In the genomic region with DNA sequence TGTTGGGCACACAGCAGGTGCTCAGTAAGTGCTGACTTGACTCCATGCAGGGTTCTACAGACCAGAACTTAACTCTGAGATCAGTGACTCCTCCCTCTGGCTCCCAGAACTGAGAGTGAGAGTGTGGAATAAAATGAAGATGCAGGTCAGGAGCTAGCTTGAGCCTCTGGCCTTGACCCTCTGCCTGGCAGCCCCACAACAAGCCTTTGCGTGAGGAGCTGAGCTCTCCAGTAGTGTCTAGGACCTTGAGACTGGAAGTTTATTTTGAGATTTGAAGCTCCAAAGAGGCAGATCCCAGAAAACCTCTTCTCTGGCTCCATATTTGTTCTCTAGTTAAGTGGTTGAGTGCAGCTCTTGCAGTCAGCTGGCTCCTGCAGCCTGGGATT, we compare ENCODE assay signal across 28 cellular contexts. TPM values are rescaled to one million over a fixed set of nuclear protein-coding genes. Genes with fewer than 3 reads are reported as not detected.
DNase-seq lines count a peak whose midpoint lies in the region; ATAC-seq and TF ChIP-seq lines count a peak whose summit lies in the region.
"Had no signal": no experiment of that assay in that cellular context is flagged by ENCODE, and none has a peak within 500 bp of the region (broad histone marks: within the 10 kb centered on the region; RNA-seq: fewer than 3 reads in every experiment).

No MANE protein-coding gene starts in this region.

- H3K9me3 ChIP-seq in BLaER1, result peaks cover 10% of the 10 kb centered on the region
- H3K9me3 ChIP-seq in mesenchymal stem cell (ENCODE audit: control insufficient read depth, low read length), result no peaks in the 10 kb centered on the region
- H3K9me3 ChIP-seq in ovary, result no peaks in the 10 kb centered on the region
- H3K9me3 ChIP-seq in trophoblast cell (ENCODE audit: insufficient read depth, low read depth, low read length), result peaks cover 3% of the 10 kb centered on the region
- H3K9me3 ChIP-seq in left lung, result no peaks in the 10 kb centered on the region
- H3K9me3 ChIP-seq: A549, Peyer's patch had no signal

- H3K4me2 ChIP-seq in BLaER1 (peak overlapping the region; percentile 69), mesenchymal stem cell (ENCODE audit: low read length, poor library complexity, severe bottlenecking) (no peak overlapping the region), trophoblast cell (ENCODE audit: low read length) (no peak overlapping the region)
- H3K4me2 ChIP-seq: A549, GM23338 had no signal

- H2BK5ac ChIP-seq in mesenchymal stem cell (ENCODE audit: low read depth, low read length, poor library complexity, severe bottlenecking) (no peak overlapping the region), trophoblast cell (ENCODE audit: low read depth, low read length, poor library complexity) (no peak overlapping the region)

- H2BK15ac ChIP-seq in mesenchymal stem cell (ENCODE audit: low read depth, poor library complexity, severe bottlenecking), result no peak overlapping the region

- H3K23ac ChIP-seq in mesenchymal stem cell (ENCODE audit: low read length in 2 of 2) (no peak overlapping the region), trophoblast cell (ENCODE audit: low read length) (no peak overlapping the region)

- H3K27ac ChIP-seq in BLaER1 (no peak overlapping the region), mesenchymal stem cell (ENCODE audit: low read length, poor library complexity, severe bottlenecking) (no peak overlapping the region), ovary (peak overlapping the region in 1 of 2 donors; percentile 79), trophoblast cell (ENCODE audit: low read depth, low read length) (no peak overlapping the region), left lung (no peak overlapping the region)
- H3K27ac ChIP-seq: A549, Peyer's patch had no signal

- peak overlapping the region in 3 of 4 donors; percentile 24 to 72 (median 50) for H3K4me3 Mint-ChIP-seq in IgD-negative memory B cell
- H3K4me3 Mint-ChIP-seq: CD14-positive monocyte, GM23338, H9, HFFc6 had no signal

- peak overlapping the region; percentile 34; the same call in 1 of the 2 replicates for H3K9ac ChIP-seq in BLaER1
- H3K9ac ChIP-seq in mesenchymal stem cell (ENCODE audit: low read length), result no peak overlapping the region
- H3K9ac ChIP-seq in trophoblast cell (ENCODE audit: low read length), result no peak overlapping the region

- intact Hi-C loops in ovary (cut with DNase I) (loop anchor here in 3 of 4 donors (5.0 to 10.0 kb wide), 3 partner anchors 109 to 199 kb away; a partner anchor contains a TSS), left lung (cut with DNase I) (loop anchor here in 1 of 2 donors (10.0 kb wide), 1 partner anchor 109 kb away; a partner anchor contains a TSS)

- H3K79me2 ChIP-seq in trophoblast cell (ENCODE audit: control insufficient read depth, insufficient read depth, low read length, poor library complexity), result no peaks in the 10 kb centered on the region

- peaks cover 15% of the 10 kb centered on the region; the same call in 1 of the 2 replicates for H4K20me1 ChIP-seq in BLaER1

- WGBS in mesenchymal stem cell, result 100% methylated on average over 1 of the region's 1 CpG
- 2 to 13% (median 5%) methylated on average over 1 of the region's 1 CpG for WGBS in ovary, 3 donors
- no CpG with 5 or more reads among the region's 1 CpG for WGBS in trophoblast cell (ENCODE audit: extremely low coverage, insufficient coverage, insufficient read length)

- H3K36me3 Mint-ChIP-seq in IgD-negative memory B cell, result no peaks in the 10 kb centered on the region

- no peaks in the 10 kb centered on the region for H3K9me3 Mint-ChIP-seq in IgD-negative memory B cell
- H3K9me3 Mint-ChIP-seq: GM23338, H9, HFFc6 had no signal

- H3K27me3 ChIP-seq in BLaER1 (peaks cover 85% of the 10 kb centered on the region), mesenchymal stem cell (ENCODE audit: control insufficient read depth in 1 of 2, insufficient read depth in 1 of 2, low read length in 2 of 2) (peaks cover 0 to 62% of the 10 kb centered on the region in 2 experiments), ovary (no peaks in the 10 kb centered on the region), trophoblast cell (ENCODE audit: insufficient read depth, low read length) (peaks cover 49% of the 10 kb centered on the region), left lung (peaks cover 28 to 94% of the 10 kb centered on the region in 2 donors)

- H3K4me1 ChIP-seq in BLaER1 (peaks cover 40% of the 10 kb centered on the region), mesenchymal stem cell (ENCODE audit: control insufficient read depth, insufficient read depth, low read depth, low read length) (peaks cover 34% of the 10 kb centered on the region), ovary (ENCODE audit: insufficient read depth) (peaks cover 42% of the 10 kb centered on the region), trophoblast cell (ENCODE audit: control insufficient read depth in 1 of 2, insufficient read depth in 2 of 2, low read length in 2 of 2) (peaks cover 6 to 23% of the 10 kb centered on the region in 2 experiments), left lung (peaks cover 9 to 38% of the 10 kb centered on the region in 2 donors)

- H2AK5ac ChIP-seq in mesenchymal stem cell (ENCODE audit: low read length, severe bottlenecking), result peak overlapping the region; percentile 9
- H2AK5ac ChIP-seq in trophoblast cell (ENCODE audit: low read length), result no peak overlapping the region

- no peak overlapping the region for H2AFZ ChIP-seq in mesenchymal stem cell (ENCODE audit: low read depth, low read length)
- no peak overlapping the region for H2AFZ ChIP-seq in trophoblast cell (ENCODE audit: insufficient read depth, low read length, poor library complexity)

- H3K4ac ChIP-seq in mesenchymal stem cell (ENCODE audit: low read depth in 1 of 2, low read length in 2 of 2) (no peak overlapping the region), trophoblast cell (ENCODE audit: low read depth, low read length) (no peak overlapping the region)

- TF ChIP-seq POLR2A in ovary (IDR thresholded peaks at IDR 0.05), result no peak

- H2BK120ac ChIP-seq in mesenchymal stem cell (ENCODE audit: low read depth, low read length) (no peak overlapping the region), trophoblast cell (ENCODE audit: insufficient read depth, low read length, poor library complexity) (no peak overlapping the region)

- peaks cover 3% of the 10 kb centered on the region for H3K79me1 ChIP-seq in mesenchymal stem cell (replicated peaks; ENCODE audit: low read length, poor library complexity, severe bottlenecking)
- no peaks in the 10 kb centered on the region for H3K79me1 ChIP-seq in trophoblast cell (ENCODE audit: low read length)

- H2BK12ac ChIP-seq in mesenchymal stem cell (ENCODE audit: low read length in 2 of 2) (no peak overlapping the region), trophoblast cell (ENCODE audit: low read length) (no peak overlapping the region)

- no peak overlapping the region for H3K18ac ChIP-seq in mesenchymal stem cell (ENCODE audit: low read depth in 1 of 2, low read length in 2 of 2)
- no peak overlapping the region for H3K18ac ChIP-seq in trophoblast cell (ENCODE audit: low read length)

- no peak overlapping the region for H4K12ac ChIP-seq in trophoblast cell (ENCODE audit: low read depth, low read length)

- H3K27ac Mint-ChIP-seq in IgD-negative memory B cell, result no peak overlapping the region
- H3K27ac Mint-ChIP-seq: CD8-positive, alpha-beta memory T cell; GM23338; H9; HFFc6 had no signal

- peaks cover 29% of the 10 kb centered on the region for H3K27me3 Mint-ChIP-seq in IgD-negative memory B cell

- no peak overlapping the region for H3K4me3 ChIP-seq in BLaER1
- H3K4me3 ChIP-seq in mesenchymal stem cell (ENCODE audit: insufficient read depth in 1 of 2, low read depth in 1 of 2, low read length in 2 of 2), result no peak overlapping the region
- H3K4me3 ChIP-seq in ovary, result no peak overlapping the region
- no peak overlapping the region for H3K4me3 ChIP-seq in trophoblast cell (ENCODE audit: low read depth, low read length)
- no peak overlapping the region for H3K4me3 ChIP-seq in left lung
- H3K4me3 ChIP-seq: A549, GM23338, Peyer's patch had no signal

- DNase-seq in mesenchymal stem cell, result no peak
- DNase-seq in ovary, result peak; percentile 69 to 87 (median 80)
- DNase-seq in trophoblast cell, result no peak
- no peak for DNase-seq in NCI-H2081 treated with DMSO at 0.1 percent for 48 hours (lab: John Stamatoyannopoulos, UW)
- DNase-seq in left lung, result no peak
- DNase-seq: AML-193; CD8-positive, alpha-beta memory T cell; DMS 273 treated with DMSO at 0.1 percent for 48 hours; DMS79; H9; HFFc6; IMR-90; NCI-H1092; NCI-H1417 treated with DMSO at 0.1 percent for 48 hours; NCI-H1694 treated with DMSO at 0.1 percent for 48 hours; NCI-H2081; NCI-H446; NCI-H524 treated with DMSO at 0.1 percent for 48 hours; NCI-H774; OCI-M1; Peyer's patch; SHP77 treated with DMSO at 0.1 percent for 48 hours; T-helper 1 cell had no signal

- H3K4me1 Mint-ChIP-seq in IgD-negative memory B cell, result peaks cover 0 to 24% (median 16%) of the 10 kb centered on the region in 3 donors

- H3K36me3 ChIP-seq in BLaER1 (no peaks in the 10 kb centered on the region), mesenchymal stem cell (ENCODE audit: control insufficient read depth in 1 of 2, insufficient read depth in 2 of 2, low read depth in 1 of 2, low read length in 2 of 2) (no peaks in the 10 kb centered on the region), ovary (no peaks in the 10 kb centered on the region), trophoblast cell (ENCODE audit: control insufficient read depth in 1 of 2, insufficient read depth in 2 of 2, low read length in 2 of 2) (no peaks in the 10 kb centered on the region), left lung (no peaks in the 10 kb centered on the region)
- H3K36me3 ChIP-seq: Peyer's patch had no signal

- H4K8ac ChIP-seq in mesenchymal stem cell (ENCODE audit: low read length), result no peak overlapping the region
- no peak overlapping the region for H4K8ac ChIP-seq in trophoblast cell (ENCODE audit: low read depth, low read length)

- H3K14ac ChIP-seq in mesenchymal stem cell (ENCODE audit: low read length in 2 of 2) (no peak overlapping the region), trophoblast cell (ENCODE audit: low read length) (no peak overlapping the region)

- TF ChIP-seq EP300 in ovary (IDR thresholded peaks at IDR 0.05), result no peak

- H4K91ac ChIP-seq in mesenchymal stem cell (ENCODE audit: low read length) (no peak overlapping the region), trophoblast cell (ENCODE audit: low read depth, low read length) (no peak overlapping the region)

- no peak for ATAC-seq in left lung
- ATAC-seq: A549, GM23338 had no signal

- no peak for TF ChIP-seq CTCF in ovary (IDR thresholded peaks at IDR 0.05)
- TF ChIP-seq CTCF in left lung (IDR thresholded peaks at IDR 0.05), result no peak

RNA-seq across cellular contexts. Expression of a gene that starts 3.4 kb away (rescaled TPM):
- polyA plus RNA-seq in IgD-negative memory B cell (0.09 TPM), ovary (10 to 100 TPM; 12.8 to 13.0 TPM)
- polyA plus RNA-seq in mesenchymal stem cell (2013, experiment 1 of 2), result 22.9 TPM
- 22.8 TPM for polyA plus RNA-seq in mesenchymal stem cell (2013, experiment 2 of 2)
- total RNA-seq in ovary (10 to 100 TPM; 13.8 to 57.3 (median 45.1) TPM), left lung (1 to 10 TPM; 4.5 to 5.3 TPM)
- polyA plus RNA-seq in trophoblast cell (2013), result 0.69 and 0.71 TPM in 2 replicates

Comparison
In these comparisons a context has a peak if more than half of its experiments do, and no peak if none do; other contexts are left out.
1. DNase-seq: peak in ovary (5 of 5); none in mesenchymal stem cell (single experiment), trophoblast cell (0 of 2), NCI-H2081 treated with DMSO at 0.1 percent for 48 hours (single experiment) and left lung (0 of 2).